ENCODE assay signal across 10 cellular contexts in genomic region chr17:69430488-69430887, GRCh38. TPM values are rescaled to one million over a fixed set of nuclear protein-coding genes. Genes with fewer than 3 reads are reported as not detected.
DNase-seq lines count a peak whose midpoint lies in the region; ATAC-seq and TF ChIP-seq lines count a peak whose summit lies in the region.
"Had no signal": no experiment of that assay in that cellular context is flagged by ENCODE, and none has a peak within 500 bp of the region (broad histone marks: within the 10 kb centered on the region; RNA-seq: fewer than 3 reads in every experiment).

No MANE protein-coding gene starts in this region.

- no peaks in the 10 kb centered on the region for H3K27me3 Mint-ChIP-seq in activated naive CD8-positive, alpha-beta T cell
- no peaks in the 10 kb centered on the region for H3K27me3 Mint-ChIP-seq in activated naive CD8-positive, alpha-beta T cell treated with anti-CD3 and anti-CD28 coated beads, Interleukin-2, amount 50 U/mL, for 24 hours
- H3K27me3 Mint-ChIP-seq in type B pancreatic cell, result no peaks in the 10 kb centered on the region

- H3K27ac ChIP-seq in coronary artery, result no peak overlapping the region
- H3K27ac ChIP-seq: C4-2B had no signal

- H3K4me3 Mint-ChIP-seq in activated naive CD8-positive, alpha-beta T cell, result no peak overlapping the region
- H3K4me3 Mint-ChIP-seq in activated naive CD8-positive, alpha-beta T cell treated with anti-CD3 and anti-CD28 coated beads, Interleukin-2, amount 50 U/mL, for 24 hours, result no peak overlapping the region
- peak overlapping the region; percentile 68 for H3K4me3 Mint-ChIP-seq in type B pancreatic cell

- H3K9me3 Mint-ChIP-seq in activated naive CD8-positive, alpha-beta T cell (ENCODE audit: low read depth), result no peaks in the 10 kb centered on the region
- H3K9me3 Mint-ChIP-seq in activated naive CD8-positive, alpha-beta T cell treated with anti-CD3 and anti-CD28 coated beads, Interleukin-2, amount 50 U/mL, for 24 hours, result no peaks in the 10 kb centered on the region
- H3K9me3 Mint-ChIP-seq in type B pancreatic cell, result peaks cover 6% of the 10 kb centered on the region

- TF ChIP-seq CTCF in type B pancreatic cell (conservative IDR thresholded peaks at IDR 0.05) (no peak), coronary artery (IDR thresholded peaks at IDR 0.05) (no peak)

- H3K9me3 ChIP-seq in endocrine pancreas (ENCODE audit: control insufficient read depth, low read length), result no peaks in the 10 kb centered on the region

- DNase-seq in activated naive CD8-positive, alpha-beta T cell treated with anti-CD3 and anti-CD28 coated beads, Interleukin-2, amount 50 U/mL, for 24 hours, result no peak
- DNase-seq in KBM-7 (peak; percentile 88), type B pancreatic cell (ENCODE audit: extremely low spot score, unreplicated experiment) (no peak), coronary artery (ENCODE audit: low spot score) (no peak)

- no peak for ATAC-seq in activated naive CD8-positive, alpha-beta T cell treated with anti-CD3 and anti-CD28 coated beads, Interleukin-2, amount 50 U/mL, for 24 hours
- no peak for ATAC-seq in GM21619 (IDR thresholded peaks at IDR 0.05; ENCODE audit: unreplicated experiment)
- ATAC-seq in GM21367 (IDR thresholded peaks at IDR 0.05; ENCODE audit: unreplicated experiment), result no peak
- ATAC-seq: K562 had no signal

- H3K27me3 ChIP-seq in endocrine pancreas (ENCODE audit: control insufficient read depth, insufficient read depth, low read length), result no peaks in the 10 kb centered on the region

- peak overlapping the region; percentile 61 for H3K27ac Mint-ChIP-seq in activated naive CD8-positive, alpha-beta T cell
- H3K27ac Mint-ChIP-seq in activated naive CD8-positive, alpha-beta T cell treated with anti-CD3 and anti-CD28 coated beads, Interleukin-2, amount 50 U/mL, for 24 hours, result no peak overlapping the region
- H3K27ac Mint-ChIP-seq in type B pancreatic cell, result peak overlapping the region; percentile 89

- no peaks in the 10 kb centered on the region for H3K36me3 ChIP-seq in endocrine pancreas (ENCODE audit: control insufficient read depth, insufficient read depth, low read length)

- H3K4me1 Mint-ChIP-seq in activated naive CD8-positive, alpha-beta T cell (ENCODE audit: low read depth), result peaks cover 70% of the 10 kb centered on the region
- H3K4me1 Mint-ChIP-seq in activated naive CD8-positive, alpha-beta T cell treated with anti-CD3 and anti-CD28 coated beads, Interleukin-2, amount 50 U/mL, for 24 hours, result peaks cover 37% of the 10 kb centered on the region
- peaks cover 42% of the 10 kb centered on the region for H3K4me1 Mint-ChIP-seq in type B pancreatic cell (ENCODE audit: unreplicated experiment)

- H3K4me3 ChIP-seq in endocrine pancreas (ENCODE audit: control insufficient read depth, insufficient read depth, low read length) (peak overlapping the region; percentile 10), coronary artery (no peak overlapping the region)
- H3K4me3 ChIP-seq: K562 had no signal

- H3K9ac ChIP-seq in endocrine pancreas (ENCODE audit: control insufficient read depth, insufficient read depth, low read length), result no peak overlapping the region

- in situ Hi-C loops in KBM-7 (cut with MboI; ENCODE audit: low pct_unique_long_range_greater_than_20kb, low sequenced_read_pairs), result no loop called here

- H3K4me1 ChIP-seq in endocrine pancreas (ENCODE audit: control insufficient read depth, insufficient read depth, low read length), result peaks cover 14% of the 10 kb centered on the region

- peaks cover 22% of the 10 kb centered on the region for H3K36me3 Mint-ChIP-seq in activated naive CD8-positive, alpha-beta T cell
- H3K36me3 Mint-ChIP-seq in activated naive CD8-positive, alpha-beta T cell treated with anti-CD3 and anti-CD28 coated beads, Interleukin-2, amount 50 U/mL, for 24 hours (ENCODE audit: low read depth), result no peaks in the 10 kb centered on the region
- peaks cover 10% of the 10 kb centered on the region for H3K36me3 Mint-ChIP-seq in type B pancreatic cell

RNA-seq across cellular contexts. Expression of gene MAP2K6, which starts 16.0 kb away (rescaled TPM):
- 11.9 and 28.8 TPM in 2 replicates for total RNA-seq in type B pancreatic cell (ENCODE audit: low replicate concordance)
